Comparison of ENCODE assay signal across 17 cellular contexts in genomic region chr22:32855023-32855756, GRCh38. TPM values are rescaled to one million over a fixed set of nuclear protein-coding genes. Genes with fewer than 3 reads are reported as not detected.
"Had no signal": no experiment of that assay in that cellular context is flagged by ENCODE, and none has a peak within 500 bp of the region (broad histone marks: within the 10 kb centered on the region; RNA-seq: fewer than 3 reads in every experiment).

No MANE protein-coding gene starts in this region.

- FAIRE-seq: colon had no signal

- H3K27ac ChIP-seq: neutrophil, WERI-Rb-1 had no signal

- H3K36me3 ChIP-seq: neutrophil, WERI-Rb-1 had no signal

- H3K27me3 ChIP-seq: adrenal gland, neutrophil had no signal

- H3K4me3 ChIP-seq: adrenal gland, skin epidermis had no signal

- DNase-seq: activated CD4-positive, alpha-beta memory T cell treated with anti-CD3 and anti-CD28 coated beads, Interleukin-2, amount 10 ng/mL, durations not matched to agents 7 days and 5 days; activated CD4-positive, alpha-beta T cell treated with anti-CD3 and anti-CD28 coated beads for 36 hours; activated effector memory CD4-positive, alpha-beta T cell treated with Interleukin-2 at 50 U/mL for 16 hours; activated naive CD4-positive, alpha-beta T cell treated with anti-CD3 and anti-CD28 coated beads, Interleukin-2, amount 50 U/mL, for 16 hours; activated T-cell treated with anti-CD3 and anti-CD28 coated beads, Interleukin-2, amount 50 U/mL, for 4 hours; adrenal gland; erythroblast; mammary epithelial cell; naive B cell; retina; stimulated activated CD4-positive, alpha-beta T cell treated with anti-CD3 and anti-CD28 coated beads, Interleukin-4, amount 100 ng/mL, for 24 hours; stimulated activated naive CD4-positive, alpha-beta T cell; WERI-Rb-1 had no signal

- ATAC-seq: activated CD4-positive, alpha-beta T cell treated with anti-CD3 and anti-CD28 coated beads for 36 hours; activated T-cell treated with anti-CD3 and anti-CD28 coated beads, Interleukin-2, amount 50 U/mL, for 4 hours had no signal

- H3K9me3 ChIP-seq: adrenal gland, neutrophil had no signal

RNA-seq across cellular contexts. Expression of gene TIMP3, which starts 53.7 kb away (rescaled TPM):
- total RNA-seq: activated CD4-positive, alpha-beta memory T cell treated with anti-CD3 and anti-CD28 coated beads, Interleukin-2, amount 10 ng/mL, durations not matched to agents 7 days and 5 days; activated CD4-positive, alpha-beta T cell treated with anti-CD3 and anti-CD28 coated beads for 36 hours; T-helper 1 cell treated with Interleukin-12 subunit alpha and Interleukin-12 subunit beta and Interleukin-4 antibody, amounts not matched to agents 30 ng/mL and 1 ng/mL, for 36 hours had no signal
